ENCODE assay signal across 13 cellular contexts in genomic region chr1:84598418-84598817, GRCh38. TPM values are rescaled to one million over a fixed set of nuclear protein-coding genes. Genes with fewer than 3 reads are reported as not detected.
A peak's percentile ranks its signal among the peaks of the same experiment; 100 is the strongest.
DNase-seq lines count a peak whose midpoint lies in the region; ATAC-seq, FAIRE-seq and TF ChIP-seq lines count a peak whose summit lies in the region.
"Had no signal": no experiment of that assay in that cellular context is flagged by ENCODE, and none has a peak within 500 bp of the region (broad histone marks: within the 10 kb centered on the region; RNA-seq: fewer than 3 reads in every experiment).

No MANE protein-coding gene starts in this region.

- peak; percentile 13; the same call in 1 of the 3 replicates for ATAC-seq in SK-N-SH treated with all-trans-retinoic acid at 6 μM for 48 hours
- ATAC-seq in activated CD8-positive, alpha-beta T cell treated with anti-CD3 and anti-CD28 coated beads, Interleukin-2, amount 10 ng/mL, durations not matched to agents 7 days and 5 days, result no peak
- ATAC-seq: heart left ventricle; naive thymus-derived CD4-positive, alpha-beta T cell had no signal

- no peak for FAIRE-seq in GM12892 (lab: Jason Lieb, UNC)

- no peaks in the 10 kb centered on the region for H3K9me3 Mint-ChIP-seq in activated naive CD4-positive, alpha-beta T cell treated with anti-CD3 and anti-CD28 coated beads for 36 hours
- no peaks in the 10 kb centered on the region for H3K9me3 Mint-ChIP-seq in activated CD8-positive, alpha-beta T cell treated with anti-CD3 and anti-CD28 coated beads, Interleukin-2, amount 10 ng/mL, durations not matched to agents 7 days and 5 days (ENCODE audit: insufficient read depth)

- peaks cover 31% of the 10 kb centered on the region for H3K4me1 Mint-ChIP-seq in activated naive CD4-positive, alpha-beta T cell treated with anti-CD3 and anti-CD28 coated beads for 36 hours (ENCODE audit: low read depth)
- H3K4me1 Mint-ChIP-seq in activated CD8-positive, alpha-beta T cell treated with anti-CD3 and anti-CD28 coated beads, Interleukin-2, amount 10 ng/mL, durations not matched to agents 7 days and 5 days (ENCODE audit: low read depth), result no peaks in the 10 kb centered on the region

- H3K27me3 ChIP-seq in uterus, result no peaks in the 10 kb centered on the region
- H3K27me3 ChIP-seq: heart left ventricle, tibial nerve had no signal

- no peaks in the 10 kb centered on the region for H3K27me3 Mint-ChIP-seq in activated naive CD4-positive, alpha-beta T cell treated with anti-CD3 and anti-CD28 coated beads for 36 hours (ENCODE audit: low read depth)
- H3K27me3 Mint-ChIP-seq in activated CD8-positive, alpha-beta T cell treated with anti-CD3 and anti-CD28 coated beads, Interleukin-2, amount 10 ng/mL, durations not matched to agents 7 days and 5 days (ENCODE audit: low read depth), result peaks cover 5% of the 10 kb centered on the region

- no peaks in the 10 kb centered on the region for H3K4me1 ChIP-seq in uterus
- H3K4me1 ChIP-seq: tibial nerve had no signal

- TF ChIP-seq POLR2A in uterus (IDR thresholded peaks at IDR 0.05), result no peak
- no peak for TF ChIP-seq POLR2A in GM12892 (IDR thresholded peaks at IDR 0.05; ENCODE audit: low read depth, low read length)

- no peak for DNase-seq in activated naive CD4-positive, alpha-beta T cell treated with anti-CD3 and anti-CD28 coated beads for 36 hours
- no peak for DNase-seq in activated naive CD4-positive, alpha-beta T cell (lab: John Stamatoyannopoulos, UW)
- DNase-seq in fibroblast of villous mesenchyme (ENCODE audit: low read depth), result peak; percentile 73
- DNase-seq in uterus, result no peak
- DNase-seq in activated CD8-positive, alpha-beta T cell treated with anti-CD3 and anti-CD28 coated beads, Interleukin-2, amount 10 ng/mL, durations not matched to agents 7 days and 5 days, result no peak
- no peak for DNase-seq in GM12892 (ENCODE audit: insufficient read length)
- DNase-seq in NCI-H526 treated with DMSO at 0.1 percent for 48 hours (lab: John Stamatoyannopoulos, UW), result no peak
- DNase-seq: activated CD8-positive, alpha-beta memory T cell treated with anti-CD3 and anti-CD28 coated beads for 24 hours; heart left ventricle; naive thymus-derived CD4-positive, alpha-beta T cell; NCI-H1048 had no signal

- intact Hi-C loops in activated naive CD4-positive, alpha-beta T cell treated with anti-CD3 and anti-CD28 coated beads for 36 hours (cut with micrococcal nuclease), result loop anchor here (2.0 kb wide), 1 partner anchor 446 kb away; no protein-coding TSS in a partner anchor
- intact Hi-C loops in uterus (cut with DNase I; ENCODE audit: low total_unique reads), result no loop called here

- peaks cover 2% of the 10 kb centered on the region for H3K36me3 Mint-ChIP-seq in activated naive CD4-positive, alpha-beta T cell treated with anti-CD3 and anti-CD28 coated beads for 36 hours (ENCODE audit: low read depth)
- peaks cover 3% of the 10 kb centered on the region for H3K36me3 Mint-ChIP-seq in activated CD8-positive, alpha-beta T cell treated with anti-CD3 and anti-CD28 coated beads, Interleukin-2, amount 10 ng/mL, durations not matched to agents 7 days and 5 days (ENCODE audit: low read depth)

- TF ChIP-seq CTCF in fibroblast of villous mesenchyme (IDR thresholded peaks at IDR 0.05; ENCODE audit: insufficient read depth, low read depth, low read length), result no peak
- TF ChIP-seq CTCF in uterus (IDR thresholded peaks at IDR 0.05), result no peak

- no peaks in the 10 kb centered on the region for H3K9me3 ChIP-seq in uterus

- POLR2A ChIA-PET in activated CD8-positive, alpha-beta T cell treated with anti-CD3 and anti-CD28 coated beads, Interleukin-2, amount 10 ng/mL, durations not matched to agents 7 days and 5 days (lab: Charles Lee), result no interaction called here

- no peak overlapping the region for H3K4me3 Mint-ChIP-seq in activated naive CD4-positive, alpha-beta T cell treated with anti-CD3 and anti-CD28 coated beads for 36 hours
- no peak overlapping the region for H3K4me3 Mint-ChIP-seq in activated CD8-positive, alpha-beta T cell treated with anti-CD3 and anti-CD28 coated beads, Interleukin-2, amount 10 ng/mL, durations not matched to agents 7 days and 5 days
- H3K4me3 Mint-ChIP-seq: naive thymus-derived CD4-positive, alpha-beta T cell had no signal

- H3K36me3 ChIP-seq in uterus, result no peaks in the 10 kb centered on the region
- H3K36me3 ChIP-seq: heart left ventricle, tibial nerve had no signal

- H3K27ac ChIP-seq in uterus, result peak overlapping the region; percentile 61 to 81
- H3K27ac ChIP-seq: tibial nerve had no signal

- H3K4me3 ChIP-seq in fibroblast of villous mesenchyme (ENCODE audit: low read depth, low read length), result no peak overlapping the region
- no peak overlapping the region for H3K4me3 ChIP-seq in uterus
- H3K4me3 ChIP-seq: heart left ventricle, tibial nerve had no signal

- CTCF ChIA-PET in activated naive CD4-positive, alpha-beta T cell treated with anti-CD3 and anti-CD28 coated beads for 36 hours (lab: Charles Lee), result no interaction called here
- CTCF ChIA-PET in activated CD8-positive, alpha-beta T cell treated with anti-CD3 and anti-CD28 coated beads, Interleukin-2, amount 10 ng/mL, durations not matched to agents 7 days and 5 days (lab: Charles Lee), result interaction anchor here (0.9 kb wide), 1 partner anchor 22 kb away, joined by 3 read pairs; no protein-coding TSS in a partner anchor

- peak overlapping the region; percentile 70 for H3K27ac Mint-ChIP-seq in activated naive CD4-positive, alpha-beta T cell treated with anti-CD3 and anti-CD28 coated beads for 36 hours
- H3K27ac Mint-ChIP-seq in activated CD8-positive, alpha-beta T cell treated with anti-CD3 and anti-CD28 coated beads, Interleukin-2, amount 10 ng/mL, durations not matched to agents 7 days and 5 days, result no peak overlapping the region

TF ChIP-seq in SK-N-SH treated with all-trans-retinoic acid at 6 μM for 48 hours, 23 proteins besides CTCF, POLR2A, EP300 and RAD21:
- TF ChIP-seq CREB5 (CRISPR knock-in tag; IDR thresholded peaks at IDR 0.05; ENCODE audit: low read depth), result no peak
- TF ChIP-seq CSDC2 (CRISPR knock-in tag; IDR thresholded peaks at IDR 0.05), result no peak
- TF ChIP-seq OSR1 (CRISPR knock-in tag; IDR thresholded peaks at IDR 0.05), result no peak
- TF ChIP-seq ISL1 (CRISPR knock-in tag; IDR thresholded peaks at IDR 0.05), result no peak
- no peak for TF ChIP-seq ZNF8 (CRISPR knock-in tag; IDR thresholded peaks at IDR 0.05)
- no peak for TF ChIP-seq ZNF565 (CRISPR knock-in tag; conservative IDR thresholded peaks at IDR 0.05; ENCODE audit: low read depth)
- no peak for TF ChIP-seq BACH2 (CRISPR knock-in tag; IDR thresholded peaks at IDR 0.05; ENCODE audit: borderline replicate concordance)
- no peak for TF ChIP-seq SNAI2 (CRISPR knock-in tag; IDR thresholded peaks at IDR 0.05)
- no peak for TF ChIP-seq ZC3H10 (CRISPR knock-in tag; IDR thresholded peaks at IDR 0.05)
- TF ChIP-seq ZNF70 (CRISPR knock-in tag; IDR thresholded peaks at IDR 0.05), result no peak
- no peak for TF ChIP-seq ZFP3 (CRISPR knock-in tag; IDR thresholded peaks at IDR 0.05)

RNA-seq across cellular contexts. Expression of gene CTBS, which starts 24.2 kb away (rescaled TPM):
- 10 to 100 TPM; 21.1 to 21.2 TPM for total RNA-seq in activated naive CD4-positive, alpha-beta T cell treated with anti-CD3 and anti-CD28 coated beads for 36 hours
- total RNA-seq in fibroblast of villous mesenchyme, result 11.6 and 12.1 TPM in 2 replicates
- total RNA-seq in uterus, result 10 to 100 TPM in 3 of 4 donors, 1 to 10 TPM in 1; 3.1 to 40.0 (median 17.4) TPM
- total RNA-seq in activated CD8-positive, alpha-beta T cell treated with anti-CD3 and anti-CD28 coated beads, Interleukin-2, amount 10 ng/mL, durations not matched to agents 7 days and 5 days, result 10 to 100 TPM; 12.3 to 12.7 TPM
- polyA plus RNA-seq in GM12892 (2012; ENCODE audit: missing spikeins), result 14.9 TPM
